ENCODE assay signal across 1 cellular context in genomic region chr2:19357383-19358241, GRCh38.
TF ChIP-seq lines count a peak whose summit lies in the region.

No MANE protein-coding gene starts in this region.

TF ChIP-seq in HepG2, 621 proteins besides CTCF, POLR2A, EP300 and RAD21 (continued from another document):
- TF ChIP-seq ZNF609 (CRISPR knock-in tag; IDR thresholded peaks at IDR 0.05; ENCODE audit: borderline replicate concordance) (0 out of 2 replicates have a peak, but pooled peaks have one; percentile 33), KLF15 (CRISPR knock-in tag; IDR thresholded peaks at IDR 0.05; ENCODE audit: borderline replicate concordance) (no peak), ZFP36 (IDR thresholded peaks at IDR 0.05; ENCODE audit: borderline replicate concordance, low read depth, low read length, partially characterized antibody) (no peak), ZHX1 (CRISPR knock-in tag; IDR thresholded peaks at IDR 0.05; ENCODE audit: low read depth) (no peak), TSC22D2 (CRISPR knock-in tag; IDR thresholded peaks at IDR 0.05; ENCODE audit: borderline replicate concordance) (no peak), HNRNPLL (IDR thresholded peaks at IDR 0.05; ENCODE audit: low read depth, low read length, poor library complexity, severe bottlenecking) (peak; percentile 53), ZNF562 (CRISPR knock-in tag; IDR thresholded peaks at IDR 0.05; ENCODE audit: borderline replicate concordance) (no peak), ZBTB7A (CRISPR knock-in tag; IDR thresholded peaks at IDR 0.05) (no peak), ZNF280B (CRISPR knock-in tag; IDR thresholded peaks at IDR 0.05; ENCODE audit: borderline replicate concordance) (peak; percentile 57), RBM39 (IDR thresholded peaks at IDR 0.05; ENCODE audit: low read depth, low read length, poor library complexity, severe bottlenecking) (peak; percentile 30), ZBTB20 (CRISPR knock-in tag; IDR thresholded peaks at IDR 0.05; ENCODE audit: borderline replicate concordance, low read depth) (no peak), GRHL1 (CRISPR knock-in tag; conservative IDR thresholded peaks at IDR 0.05) (no peak), TRIM22 (IDR thresholded peaks at IDR 0.05) (no peak), AKNA (CRISPR knock-in tag; IDR thresholded peaks at IDR 0.05; ENCODE audit: borderline replicate concordance) (no peak), ZNF414 (CRISPR knock-in tag; IDR thresholded peaks at IDR 0.05) (0 out of 2 replicates have a peak, but pooled peaks have one; percentile 33)
